In the genomic region with DNA sequence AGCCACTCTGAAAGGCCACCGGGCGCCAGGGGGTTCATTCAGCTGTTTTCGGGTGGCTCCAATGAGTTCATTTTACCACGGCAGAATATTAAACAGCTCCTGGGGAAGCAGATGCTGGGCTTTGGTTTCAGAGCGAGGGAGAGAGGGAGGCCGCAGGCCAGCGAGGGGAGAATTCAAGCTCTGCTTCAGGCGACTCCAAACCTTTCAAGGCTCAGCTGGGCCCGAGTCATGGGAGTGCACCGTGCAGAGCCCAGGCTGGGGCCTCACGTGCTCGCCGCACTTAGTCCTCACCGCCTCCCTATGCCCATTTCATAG, we compare ENCODE assay signal across 20 cellular contexts. TPM values are rescaled to one million over a fixed set of nuclear protein-coding genes. Genes with fewer than 3 reads are reported as not detected.
DNase-seq lines count a peak whose midpoint lies in the region; ATAC-seq and TF ChIP-seq lines count a peak whose summit lies in the region.
"Had no signal": no experiment of that assay in that cellular context is flagged by ENCODE, and none has a peak within 500 bp of the region (broad histone marks: within the 10 kb centered on the region; RNA-seq: fewer than 3 reads in every experiment).

No MANE protein-coding gene starts in this region.

- 67 to 76% methylated on average over 1 to 5 of the region's 14 CpGs for WGBS in esophagus squamous epithelium, 2 donors
- WGBS in neuronal stem cell (ENCODE audit: extremely low coverage in 2 of 2, insufficient read length in 2 of 2, insufficient replicate concordance in 1 of 2), 2 donors = no CpG with 5 or more reads among the region's 14 CpGs
- 91% methylated on average over 14 of the region's 14 CpGs for WGBS in hepatocyte (ENCODE audit: low lambda C conversion rate, missing lambda C conversion rate)

- H3K27me3 ChIP-seq in ascending aorta (no peaks in the 10 kb centered on the region), esophagus squamous epithelium (no peaks in the 10 kb centered on the region), neuronal stem cell (ENCODE audit: control insufficient read depth in 3 of 3, insufficient read depth in 3 of 3, low read depth in 1 of 3, low read length in 3 of 3) (no peaks in the 10 kb centered on the region), thoracic aorta (replicated peaks; ENCODE audit: insufficient read depth) (no peaks in the 10 kb centered on the region), hepatocyte (no peaks in the 10 kb centered on the region)
- H3K27me3 ChIP-seq: BLaER1 treated with 17β-estradiol and CSF1 and Interleukin-3, amounts not matched to agents 10 nM and 100 nM; SJSA1 had no signal

- no peak for TF ChIP-seq CTCF in ascending aorta (IDR thresholded peaks at IDR 0.05)
- no peak for TF ChIP-seq CTCF in esophagus squamous epithelium (IDR thresholded peaks at IDR 0.05)
- TF ChIP-seq CTCF in thoracic aorta (IDR thresholded peaks at IDR 0.05) = no peak
- no peak for TF ChIP-seq CTCF in hepatocyte (IDR thresholded peaks at IDR 0.05; ENCODE audit: poor library complexity)

- H2BK120ac ChIP-seq in neuronal stem cell (ENCODE audit: low read depth, low read length) = peak overlapping the region; percentile 77

- H4K91ac ChIP-seq in neuronal stem cell (ENCODE audit: low read depth, low read length, poor library complexity) = no peak overlapping the region

- H3K9me3 ChIP-seq in ascending aorta (no peaks in the 10 kb centered on the region), esophagus squamous epithelium (no peaks in the 10 kb centered on the region), neuronal stem cell (replicated peaks in 1 of 2; ENCODE audit: control insufficient read depth in 2 of 2, insufficient read depth in 1 of 2, low read depth in 1 of 2, low read length in 2 of 2) (no peaks in the 10 kb centered on the region), thoracic aorta (no peaks in the 10 kb centered on the region), hepatocyte (ENCODE audit: low read depth) (no peaks in the 10 kb centered on the region)
- H3K9me3 ChIP-seq: BLaER1 treated with 17β-estradiol and CSF1 and Interleukin-3, amounts not matched to agents 10 nM and 100 nM; SJSA1 had no signal

- no peak for TF ChIP-seq POLR2A in esophagus squamous epithelium (IDR thresholded peaks at IDR 0.05)

- H3K4ac ChIP-seq in neuronal stem cell (ENCODE audit: low read length) = no peak overlapping the region

- H3K4me3 ChIP-seq in ascending aorta (no peak overlapping the region), esophagus squamous epithelium (no peak overlapping the region), neuronal stem cell (ENCODE audit: low read length in 2 of 2) (no peak overlapping the region), thoracic aorta (no peak overlapping the region), hepatocyte (no peak overlapping the region)
- H3K4me3 ChIP-seq: BLaER1 treated with 17β-estradiol and CSF1 and Interleukin-3, amounts not matched to agents 10 nM and 100 nM; GM23338; SJSA1 had no signal

- H3K36me3 ChIP-seq in ascending aorta (no peaks in the 10 kb centered on the region), esophagus squamous epithelium (peaks cover 0 to 4% (median 0%) of the 10 kb centered on the region in 3 donors), neuronal stem cell (replicated peaks in 1 of 2; ENCODE audit: control insufficient read depth in 2 of 2, insufficient read depth in 2 of 2, low read length in 2 of 2) (peaks cover 6 to 77% of the 10 kb centered on the region in 2 donors), thoracic aorta (no peaks in the 10 kb centered on the region), hepatocyte (replicated peaks; ENCODE audit: insufficient read depth, low read depth) (no peaks in the 10 kb centered on the region)
- H3K36me3 ChIP-seq: BLaER1 treated with 17β-estradiol and CSF1 and Interleukin-3, amounts not matched to agents 10 nM and 100 nM had no signal

- H3K14ac ChIP-seq in neuronal stem cell (ENCODE audit: low read length) = peak overlapping the region; percentile 15

- no peak overlapping the region for H2AK5ac ChIP-seq in neuronal stem cell (ENCODE audit: low read depth, low read length)

- no peaks in the 10 kb centered on the region for H3K79me2 ChIP-seq in hepatocyte

- intact Hi-C loops in ascending aorta (cut with DNase I) (no loop called here), esophagus squamous epithelium (cut with DNase I) (no loop called here)

- H4K8ac ChIP-seq in neuronal stem cell (ENCODE audit: low read depth, low read length) = no peak overlapping the region

- H3K18ac ChIP-seq in neuronal stem cell (ENCODE audit: low read length) = peak overlapping the region; percentile 77

- H3K4me1 ChIP-seq in ascending aorta (peaks cover 9 to 29% of the 10 kb centered on the region in 2 donors), esophagus squamous epithelium (peaks cover 6 to 51% (median 7%) of the 10 kb centered on the region in 3 donors), neuronal stem cell (ENCODE audit: control insufficient read depth in 2 of 2, insufficient read depth in 1 of 2, low read depth in 1 of 2, low read length in 2 of 2) (peaks cover 32% of the 10 kb centered on the region in 2 donors), thoracic aorta (ENCODE audit: control insufficient read depth in 1 of 2, low read depth in 2 of 2) (peaks cover 30 to 61% of the 10 kb centered on the region in 2 donors), hepatocyte (ENCODE audit: insufficient read depth) (peaks cover 9% of the 10 kb centered on the region)

- no peak overlapping the region for H3K4me2 ChIP-seq in neuronal stem cell (ENCODE audit: insufficient read depth, low read length, poor library complexity, severe bottlenecking)
- no peak overlapping the region for H3K4me2 ChIP-seq in hepatocyte
- H3K4me2 ChIP-seq: GM23338 had no signal

- no peak overlapping the region for H3K9ac ChIP-seq in neuronal stem cell (ENCODE audit: low read depth, low read length, poor library complexity)
- H3K9ac ChIP-seq: BLaER1 treated with 17β-estradiol and CSF1 and Interleukin-3, amounts not matched to agents 10 nM and 100 nM had no signal

- H2AFZ ChIP-seq in neuronal stem cell (ENCODE audit: low read length) = no peak overlapping the region
- H2AFZ ChIP-seq in hepatocyte = no peak overlapping the region
- H2AFZ ChIP-seq: GM23338 had no signal

- H2BK15ac ChIP-seq in neuronal stem cell (ENCODE audit: low read length) = no peak overlapping the region

- peak overlapping the region; percentile 30 for H2BK12ac ChIP-seq in neuronal stem cell (ENCODE audit: low read length)

- ATAC-seq in thoracic aorta (ENCODE audit: insufficient number of reproducible peaks, low FRiP score, low read depth) = no peak
- no peak for ATAC-seq in HG02884 (IDR thresholded peaks at IDR 0.05; ENCODE audit: unreplicated experiment)
- ATAC-seq: CD8-positive, alpha-beta T cell; GM23338; Right ventricle myocardium inferior had no signal

- H2BK5ac ChIP-seq in neuronal stem cell (ENCODE audit: low read length) = peak overlapping the region; percentile 93

- no peak overlapping the region for H3K23ac ChIP-seq in neuronal stem cell (ENCODE audit: low read depth, low read length, poor library complexity)

- H4K20me1 ChIP-seq in hepatocyte (ENCODE audit: insufficient read depth, poor library complexity, severe bottlenecking) = no peaks in the 10 kb centered on the region
- H4K20me1 ChIP-seq: BLaER1 treated with 17β-estradiol and CSF1 and Interleukin-3, amounts not matched to agents 10 nM and 100 nM had no signal

- H3K27ac ChIP-seq in ascending aorta = peak overlapping the region; percentile 31 to 53
- peak overlapping the region in 3 of 4 donors; percentile 35 to 89 (median 57) for H3K27ac ChIP-seq in esophagus squamous epithelium
- peak overlapping the region; percentile 26 for H3K27ac ChIP-seq in neuronal stem cell (replicated peaks; ENCODE audit: low read length)
- peak overlapping the region; percentile 45 to 95 for H3K27ac ChIP-seq in thoracic aorta
- no peak overlapping the region for H3K27ac ChIP-seq in hepatocyte
- H3K27ac ChIP-seq: BLaER1 treated with 17β-estradiol and CSF1 and Interleukin-3, amounts not matched to agents 10 nM and 100 nM; SJSA1 had no signal

- DNase-seq in ascending aorta (ENCODE audit: low spot score in 2 of 2) (no peak), esophagus squamous epithelium (lab: John Stamatoyannopoulos, UW) (no peak), neuronal stem cell (ENCODE audit: low spot score) (no peak), thoracic aorta (ENCODE audit: low spot score) (no peak), AG20443 (ENCODE audit: low spot score) (no peak), hepatocyte (ENCODE audit: low spot score) (no peak), NCI-H1092 treated with DMSO at 0.1 percent for 48 hours (lab: John Stamatoyannopoulos, UW) (no peak)
- DNase-seq: CD8-positive, alpha-beta T cell; MV-4-11; NCI-H1694; NCI-H2081; NCI-H2171 treated with DMSO at 0.1 percent for 48 hours; NCI-H446; NCI-H526 had no signal

- H3K9me2 ChIP-seq in hepatocyte (replicated peaks; ENCODE audit: insufficient read depth) = no peaks in the 10 kb centered on the region

- peaks cover 18% of the 10 kb centered on the region for H3K79me1 ChIP-seq in neuronal stem cell (ENCODE audit: low read depth, low read length)

RNA-seq across cellular contexts. Expression of a gene that starts 28.4 kb away (rescaled TPM):
- total RNA-seq in ascending aorta (23.0 TPM), esophagus squamous epithelium (1 to 10 TPM; 2.0 to 6.9 (median 3.1) TPM), thoracic aorta (10 to 100 TPM; 30.1 to 39.8 TPM), hepatocyte (3.2 and 4.4 TPM in 2 replicates)
- 18.7 TPM for polyA plus RNA-seq in neuronal stem cell (2013, experiment 1 of 2)
- 21.3 TPM for polyA plus RNA-seq in neuronal stem cell (2013, experiment 2 of 2)
- polyA plus RNA-seq in hepatocyte = 2.3 and 2.6 TPM in 2 replicates
- polyA plus RNA-seq: IgD-negative memory B cell had no signal
